In genomic region chr1:90613371-90613770, GRCh38 we compare ENCODE assay signal across 19 cellular contexts.
DNase-seq lines count a peak whose midpoint lies in the region; ATAC-seq and TF ChIP-seq lines count a peak whose summit lies in the region.
"Had no signal": no experiment of that assay in that cellular context is flagged by ENCODE, and none has a peak within 500 bp of the region (broad histone marks: within the 10 kb centered on the region; RNA-seq: fewer than 3 reads in every experiment).

No MANE protein-coding gene starts in this region.

- H3K4me3 ChIP-seq in DND-41 (ENCODE audit: low read depth in 1 of 2, low read length in 2 of 2) (no peak overlapping the region), mesendoderm (ENCODE audit: low read length) (no peak overlapping the region)
- H3K4me3 ChIP-seq: SJCRH30 had no signal

- no peaks in the 10 kb centered on the region for H4K20me1 ChIP-seq in DND-41 (ENCODE audit: insufficient read depth, low read length)

- no peaks in the 10 kb centered on the region for H3K4me1 ChIP-seq in DND-41 (ENCODE audit: insufficient read depth, low read length)
- no peaks in the 10 kb centered on the region for H3K4me1 ChIP-seq in mesendoderm (ENCODE audit: control insufficient read depth, low read depth, low read length)
- H3K4me1 ChIP-seq: BE2C, SJCRH30 had no signal

- H4K8ac ChIP-seq in mesendoderm (ENCODE audit: low read depth, low read length), result no peak overlapping the region

- H3K4ac ChIP-seq in mesendoderm (ENCODE audit: low read depth, low read length), result no peak overlapping the region

- H3K56ac ChIP-seq in mesendoderm (ENCODE audit: low read length), result no peak overlapping the region

- DNase-seq in DND-41 (no peak), Kasumi-1 (lab: John Stamatoyannopoulos, UW) (peak; percentile 11 to 12), OCI-M1 (lab: John Stamatoyannopoulos, UW) (peak; percentile 32), mesendoderm (peak; percentile 22), KG1 (lab: John Stamatoyannopoulos, UW) (no peak), OCI-M2 (lab: John Stamatoyannopoulos, UW; ENCODE audit: unreplicated experiment) (no peak)
- DNase-seq: BE2C; CD4-positive, alpha-beta memory T cell; GF-D8; GOT3; Karpas-422; NCI-H1105; NCI-H2029; NCI-H2171; NK-92 treated with Interleukin-12 subunit alpha and Interleukin-12 subunit beta, amount 100 ng/mL, for 24 hours; SJCRH30; T-helper 1 cell had no signal

- H2BK120ac ChIP-seq in mesendoderm (ENCODE audit: low read depth, low read length), result no peak overlapping the region

- H4K5ac ChIP-seq in mesendoderm (ENCODE audit: low read length), result no peak overlapping the region

- no peak overlapping the region for H3K9ac ChIP-seq in DND-41 (ENCODE audit: low read depth, low read length)
- H3K9ac ChIP-seq in mesendoderm (ENCODE audit: low read length), result no peak overlapping the region

- H3K4me2 ChIP-seq in DND-41 (ENCODE audit: insufficient read depth, low read length) (no peak overlapping the region), mesendoderm (ENCODE audit: low read length) (no peak overlapping the region)

- H3K9me3 ChIP-seq in DND-41 (ENCODE audit: insufficient read depth, low read length, severe bottlenecking), result no peaks in the 10 kb centered on the region
- H3K9me3 ChIP-seq: BE2C, SJCRH30 had no signal

- H3K36me3 ChIP-seq in DND-41 (ENCODE audit: insufficient read depth, low read length), result no peaks in the 10 kb centered on the region
- no peaks in the 10 kb centered on the region for H3K36me3 ChIP-seq in mesendoderm (ENCODE audit: control insufficient read depth, insufficient read depth, low read length)
- H3K36me3 ChIP-seq: BE2C, SJCRH30 had no signal

- no peak for TF ChIP-seq CTCF in DND-41 (IDR thresholded peaks at IDR 0.05; ENCODE audit: borderline replicate concordance, extremely low read depth, low read length, poor library complexity, severe bottlenecking)

- H2AK5ac ChIP-seq in mesendoderm (ENCODE audit: low read length), result no peak overlapping the region

- ATAC-seq in DND-41 (ENCODE audit: insufficient read depth, low read depth) (no peak), HG03039 (IDR thresholded peaks at IDR 0.05; ENCODE audit: unreplicated experiment) (no peak)
- ATAC-seq: HepG2 had no signal

- H3K27ac ChIP-seq in DND-41 (ENCODE audit: low read length) (no peak overlapping the region), mesendoderm (ENCODE audit: low read depth, low read length) (no peak overlapping the region)
- H3K27ac ChIP-seq: SJCRH30 had no signal

- H3K27me3 ChIP-seq in DND-41 (ENCODE audit: insufficient read depth, low read length, poor library complexity) (no peaks in the 10 kb centered on the region), mesendoderm (ENCODE audit: insufficient read depth, low read length, poor library complexity) (no peaks in the 10 kb centered on the region)
- H3K27me3 ChIP-seq: BE2C, SJCRH30 had no signal

- H3K79me2 ChIP-seq in DND-41 (ENCODE audit: insufficient read depth, low read length) (no peaks in the 10 kb centered on the region), mesendoderm (ENCODE audit: control insufficient read depth, insufficient read depth, low read length) (no peaks in the 10 kb centered on the region)

- no peak overlapping the region for H2BK15ac ChIP-seq in mesendoderm (replicated peaks; ENCODE audit: low read depth)

- H3K79me1 ChIP-seq in mesendoderm (ENCODE audit: low read length), result no peaks in the 10 kb centered on the region

- peak overlapping the region; percentile 22 for H3K18ac ChIP-seq in mesendoderm (ENCODE audit: low read length)

- no peak overlapping the region for H3K23ac ChIP-seq in mesendoderm (ENCODE audit: low read length)

- H2AFZ ChIP-seq in DND-41 (ENCODE audit: low read depth, low read length), result 0 out of 2 replicates have a peak overlapping the region, but pooled peaks have one; percentile 5

- WGBS in mesendoderm (ENCODE audit: extremely low coverage, insufficient coverage, low lambda C conversion rate), result no CpG with 5 or more reads among the region's 5 CpGs

- no peak overlapping the region for H2BK5ac ChIP-seq in mesendoderm (ENCODE audit: low read length)

Comparison
In these comparisons a context has a peak if more than half of its experiments do, and no peak if none do; other contexts are left out.
1. DNase-seq: peak in Kasumi-1 (2 of 2), OCI-M1 (single experiment) and mesendoderm (single experiment); none in DND-41 (single experiment), KG1 (single experiment) and OCI-M2 (single experiment).